In genomic region chr1:85087659-85088407, GRCh38 we compare ENCODE assay signal across 26 cellular contexts. TPM values are rescaled to one million over a fixed set of nuclear protein-coding genes. Genes with fewer than 3 reads are reported as not detected.
"Had no signal": no experiment of that assay in that cellular context is flagged by ENCODE, and none has a peak within 500 bp of the region (broad histone marks: within the 10 kb centered on the region; RNA-seq: fewer than 3 reads in every experiment).

No MANE protein-coding gene starts in this region.

- H3K4me3 ChIP-seq: adrenal gland, cardiac muscle cell, gastroesophageal sphincter, lower lobe of right lung, spleen, testis, uterus had no signal

- H3K9me3 Mint-ChIP-seq: activated naive CD4-positive, alpha-beta T cell treated with anti-CD3 and anti-CD28 coated beads, Interleukin-2, amount 50 U/mL, for 72 hours; activated T-cell treated with anti-CD3 and anti-CD28 coated beads, Interleukin-2, amount 50 U/mL, for 24 hours; activated T-helper 17 cell treated with anti-CD3 and anti-CD28 coated beads, Interleukin-2, amount 50 U/mL, for 72 hours; neural crest cell had no signal

- DNase-seq: activated CD4-positive, alpha-beta T cell treated with anti-CD3 and anti-CD28 coated beads for 1 hour; activated CD4-positive, alpha-beta T cell treated with anti-CD3 and anti-CD28 coated beads, Interleukin-2, amount 50 U/mL, for 4 hours; activated CD8-positive, alpha-beta memory T cell treated with anti-CD3 and anti-CD28 coated beads for 24 hours; activated CD8-positive, alpha-beta memory T cell treated with anti-CD3 and anti-CD28 coated beads, Interleukin-2, amount 50 U/mL, for 4 hours; activated T-cell treated with anti-CD3 and anti-CD28 coated beads, Interleukin-2, amount 50 U/mL, for 24 hours; adrenal gland; dermis blood vessel endothelial cell; effector CD8-positive, alpha-beta T cell; head of caudate nucleus; hypothalamus; left colon; lower lobe of right lung; naive B cell; occipital lobe; spleen; stimulated activated CD4-positive, alpha-beta T cell treated with anti-CD3 and anti-CD28 coated beads, Interleukin-4, amount 100 ng/mL, for 1 hour; stimulated activated naive CD4-positive, alpha-beta T cell; T-helper 9 cell; testis; uterus had no signal

- H3K4me3 Mint-ChIP-seq: activated T-cell treated with anti-CD3 and anti-CD28 coated beads, Interleukin-2, amount 50 U/mL, for 24 hours; activated T-helper 17 cell treated with anti-CD3 and anti-CD28 coated beads, Interleukin-2, amount 50 U/mL, for 72 hours; naive B cell; neural crest cell had no signal

- H3K4me1 ChIP-seq: adrenal gland, gastroesophageal sphincter, lower lobe of right lung, testis, uterus had no signal

- H3K27me3 ChIP-seq: adrenal gland, cardiac muscle cell, gastroesophageal sphincter, testis, uterus had no signal

- H3K36me3 Mint-ChIP-seq: activated naive CD4-positive, alpha-beta T cell treated with anti-CD3 and anti-CD28 coated beads, Interleukin-2, amount 50 U/mL, for 72 hours; naive B cell had no signal

- ATAC-seq: activated naive CD4-positive, alpha-beta T cell treated with anti-CD3 and anti-CD28 coated beads, Interleukin-2, amount 50 U/mL, for 72 hours; activated T-helper 17 cell treated with anti-CD3 and anti-CD28 coated beads, Interleukin-2, amount 50 U/mL, for 72 hours; esophagus mucosa; gastroesophageal sphincter; left colon had no signal

- H3K27ac Mint-ChIP-seq: activated naive CD4-positive, alpha-beta T cell treated with anti-CD3 and anti-CD28 coated beads, Interleukin-2, amount 50 U/mL, for 72 hours; activated T-cell treated with anti-CD3 and anti-CD28 coated beads, Interleukin-2, amount 50 U/mL, for 24 hours; activated T-helper 17 cell treated with anti-CD3 and anti-CD28 coated beads, Interleukin-2, amount 50 U/mL, for 72 hours; naive B cell had no signal

- H3K9me3 ChIP-seq: adrenal gland, gastroesophageal sphincter, lower lobe of right lung, spleen, testis, uterus had no signal

- H3K4me1 Mint-ChIP-seq: neural crest cell had no signal

- H3K36me3 ChIP-seq: adrenal gland, cardiac muscle cell, gastroesophageal sphincter, lower lobe of right lung, spleen, uterus had no signal

- H3K27ac ChIP-seq: adrenal gland, cardiac muscle cell, gastroesophageal sphincter, lower lobe of right lung, spleen, testis, uterus had no signal

RNA-seq across cellular contexts. Expression of gene MCOLN3, which starts 39.5 kb away (rescaled TPM):
- total RNA-seq: dermis blood vessel endothelial cell, occipital lobe had no signal
